ENCODE assay signal across 9 cellular contexts in the genomic region with DNA sequence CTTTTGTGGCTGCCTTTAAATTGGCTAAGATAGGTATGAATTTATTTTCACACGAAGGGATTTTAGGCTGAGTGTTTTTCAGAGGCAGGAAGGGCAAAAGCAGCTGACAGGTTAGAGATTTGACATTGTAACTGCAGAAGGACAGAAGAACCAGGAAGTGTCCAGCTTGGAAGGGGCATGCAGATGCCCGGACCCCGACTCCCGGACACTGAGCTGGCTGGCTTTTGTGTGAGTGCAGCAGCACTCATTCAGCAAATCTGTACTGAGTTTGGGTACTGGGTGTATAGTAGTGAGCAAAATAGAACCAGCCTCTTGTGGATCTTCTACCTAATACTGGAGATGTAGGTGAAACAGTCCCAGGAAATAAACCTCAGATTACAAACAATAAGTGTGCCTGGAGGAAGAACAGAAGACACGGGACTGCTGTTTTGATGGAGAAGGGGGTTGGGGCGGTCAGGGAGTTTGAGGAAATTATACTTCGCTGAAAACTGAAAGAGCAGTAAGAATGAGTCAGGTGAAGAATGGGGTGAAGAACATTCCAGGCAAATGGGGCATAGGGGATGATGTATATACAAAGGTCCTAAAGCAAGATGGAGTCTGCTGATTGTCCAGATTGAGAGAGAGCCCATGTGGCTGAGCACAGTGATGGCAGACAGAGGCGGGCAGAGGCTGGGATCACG.
DNase-seq lines count a peak whose midpoint lies in the region; ATAC-seq and TF ChIP-seq lines count a peak whose summit lies in the region.
"Had no signal": no experiment of that assay in that cellular context is flagged by ENCODE, and none has a peak within 500 bp of the region (broad histone marks: within the 10 kb centered on the region; RNA-seq: fewer than 3 reads in every experiment).

No MANE protein-coding gene starts in this region.

- H3K4me1 ChIP-seq in left lung (peaks cover 20 to 63% of the 10 kb centered on the region in 2 donors), subcutaneous abdominal adipose tissue (ENCODE audit: control insufficient read depth in 5 of 5, insufficient read depth in 5 of 5, low read length in 5 of 5) (peaks cover 7 to 82% (median 74%) of the 10 kb centered on the region in 5 donors)

- H3K36me3 Mint-ChIP-seq in T-helper 1 cell treated with Interleukin-12 subunit alpha and Interleukin-12 subunit beta and Interleukin-4 antibody, amounts not matched to agents 30 μg/mL and 1 μg/mL, for 36 hours (ENCODE audit: low read depth) = no peaks in the 10 kb centered on the region
- peaks cover 3% of the 10 kb centered on the region for H3K36me3 Mint-ChIP-seq in activated T-helper 17 cell treated with anti-CD3 and anti-CD28 coated beads, Interleukin-2, amount 50 U/mL, for 72 hours (ENCODE audit: low read depth)

- H3K27ac Mint-ChIP-seq in T-helper 1 cell treated with Interleukin-12 subunit alpha and Interleukin-12 subunit beta and Interleukin-4 antibody, amounts not matched to agents 30 μg/mL and 1 μg/mL, for 36 hours = peak overlapping the region; percentile 60
- peak overlapping the region; percentile 84 for H3K27ac Mint-ChIP-seq in activated T-helper 17 cell treated with anti-CD3 and anti-CD28 coated beads, Interleukin-2, amount 50 U/mL, for 72 hours

- peak overlapping the region; percentile 11 to 24 for H3K4me3 ChIP-seq in left lung
- H3K4me3 ChIP-seq in subcutaneous abdominal adipose tissue (ENCODE audit: low read depth in 1 of 5, low read length in 5 of 5) = peak overlapping the region; percentile 35 to 68 (median 42)

- DNase-seq in T-helper 1 cell (no peak), left lung (no peak)
- no peak for DNase-seq in central memory CD4-positive, alpha-beta T cell

- no peak for ATAC-seq in activated T-helper 17 cell treated with anti-CD3 and anti-CD28 coated beads, Interleukin-2, amount 50 U/mL, for 72 hours (replicated peaks)
- ATAC-seq in left lung = no peak
- ATAC-seq in GM18858 (IDR thresholded peaks at IDR 0.05; ENCODE audit: unreplicated experiment) = no peak
- ATAC-seq in HG03571 (IDR thresholded peaks at IDR 0.05; ENCODE audit: unreplicated experiment) = no peak

- H3K9ac ChIP-seq in subcutaneous abdominal adipose tissue (ENCODE audit: low read length in 5 of 5) = peak overlapping the region in 4 of 5 donors; percentile 13 to 63 (median 56)

- H3K27me3 ChIP-seq in left lung (peaks cover 0 to 28% of the 10 kb centered on the region in 2 donors), subcutaneous abdominal adipose tissue (ENCODE audit: control insufficient read depth in 5 of 5, insufficient read depth in 4 of 5, low read length in 5 of 5) (peaks cover 0 to 3% (median 0%) of the 10 kb centered on the region in 5 donors)

- peak overlapping the region; percentile 63 to 65 for H3K27ac ChIP-seq in left lung
- H3K27ac ChIP-seq in subcutaneous abdominal adipose tissue (ENCODE audit: low read depth, low read length) = peak overlapping the region; percentile 80

- intact Hi-C loops in left lung (cut with DNase I) = no loop called here

- peak overlapping the region; percentile 61 for H3K4me3 Mint-ChIP-seq in T-helper 1 cell treated with Interleukin-12 subunit alpha and Interleukin-12 subunit beta and Interleukin-4 antibody, amounts not matched to agents 30 μg/mL and 1 μg/mL, for 36 hours
- peak overlapping the region; percentile 75 for H3K4me3 Mint-ChIP-seq in activated T-helper 17 cell treated with anti-CD3 and anti-CD28 coated beads, Interleukin-2, amount 50 U/mL, for 72 hours

- H3K9me3 ChIP-seq in left lung (no peaks in the 10 kb centered on the region), subcutaneous abdominal adipose tissue (ENCODE audit: control insufficient read depth in 5 of 5, low read length in 5 of 5) (no peaks in the 10 kb centered on the region)

- H3K27me3 Mint-ChIP-seq in T-helper 1 cell treated with Interleukin-12 subunit alpha and Interleukin-12 subunit beta and Interleukin-4 antibody, amounts not matched to agents 30 μg/mL and 1 μg/mL, for 36 hours (ENCODE audit: low read depth) = peaks cover 45% of the 10 kb centered on the region
- no peaks in the 10 kb centered on the region for H3K27me3 Mint-ChIP-seq in activated T-helper 17 cell treated with anti-CD3 and anti-CD28 coated beads, Interleukin-2, amount 50 U/mL, for 72 hours
- H3K27me3 Mint-ChIP-seq: IgD-negative memory B cell had no signal

- H3K36me3 ChIP-seq in left lung (no peaks in the 10 kb centered on the region), subcutaneous abdominal adipose tissue (ENCODE audit: control insufficient read depth in 5 of 5, insufficient read depth in 5 of 5, low read length in 5 of 5) (no peaks in the 10 kb centered on the region)

- TF ChIP-seq CTCF in left lung (IDR thresholded peaks at IDR 0.05) = no peak

- H3K4me1 Mint-ChIP-seq in T-helper 1 cell treated with Interleukin-12 subunit alpha and Interleukin-12 subunit beta and Interleukin-4 antibody, amounts not matched to agents 30 μg/mL and 1 μg/mL, for 36 hours (ENCODE audit: low read depth) = peaks cover 21% of the 10 kb centered on the region
- peaks cover 34% of the 10 kb centered on the region for H3K4me1 Mint-ChIP-seq in activated T-helper 17 cell treated with anti-CD3 and anti-CD28 coated beads, Interleukin-2, amount 50 U/mL, for 72 hours

- H3K9me3 Mint-ChIP-seq in T-helper 1 cell treated with Interleukin-12 subunit alpha and Interleukin-12 subunit beta and Interleukin-4 antibody, amounts not matched to agents 30 μg/mL and 1 μg/mL, for 36 hours = no peaks in the 10 kb centered on the region
- no peaks in the 10 kb centered on the region for H3K9me3 Mint-ChIP-seq in activated T-helper 17 cell treated with anti-CD3 and anti-CD28 coated beads, Interleukin-2, amount 50 U/mL, for 72 hours
- H3K9me3 Mint-ChIP-seq: IgD-negative memory B cell had no signal
